ENCODE assay signal across 5 cellular contexts in genomic region chr22:18934688-18935087, GRCh38. TPM values are rescaled to one million over a fixed set of nuclear protein-coding genes. Genes with fewer than 3 reads are reported as not detected.
"Had no signal": no experiment of that assay in that cellular context is flagged by ENCODE, and none has a peak within 500 bp of the region (broad histone marks: within the 10 kb centered on the region; RNA-seq: fewer than 3 reads in every experiment).

No MANE protein-coding gene starts in this region.

RNA-seq across cellular contexts. Expression of gene PRODH, which starts 1.4 kb away (rescaled TPM):
- total RNA-seq: activated B cell treated with CpG ODN at 0.5 μM for 24 hours; activated CD4-positive, alpha-beta T cell treated with anti-CD3 and anti-CD28 coated beads for 36 hours; activated CD8-positive, alpha-beta T cell treated with anti-CD3 and anti-CD28 coated beads for 36 hours; activated CD8-positive, alpha-beta T cell treated with anti-CD3 and anti-CD28 coated beads, Interleukin-2, amount 10 ng/mL, durations not matched to agents 7 days and 5 days; T-helper 17 cell had no signal
